11 cellular contexts compared by ENCODE assay signal in the genomic region with DNA sequence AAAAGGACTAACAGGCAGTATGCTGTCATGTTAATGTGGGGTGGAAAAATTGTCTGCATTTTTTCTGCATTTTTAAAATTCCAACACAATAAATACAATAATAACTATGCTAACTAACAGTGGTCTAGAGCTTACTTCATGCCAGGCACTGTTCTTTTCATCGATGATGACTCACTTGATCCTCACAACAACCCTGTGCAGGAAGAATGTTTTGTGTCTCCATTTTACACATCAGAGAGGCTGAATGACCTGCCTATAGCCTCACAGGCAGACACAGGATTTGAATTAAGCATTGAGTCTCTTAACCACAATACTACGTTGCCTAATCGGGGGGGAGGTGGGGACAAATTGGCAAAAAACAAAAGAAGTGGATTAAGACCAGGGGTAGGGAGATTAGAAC. TPM values are rescaled to one million over a fixed set of nuclear protein-coding genes. Genes with fewer than 3 reads are reported as not detected.
DNase-seq lines count a peak whose midpoint lies in the region; ATAC-seq and TF ChIP-seq lines count a peak whose summit lies in the region.
"Had no signal": no experiment of that assay in that cellular context is flagged by ENCODE, and none has a peak within 500 bp of the region (broad histone marks: within the 10 kb centered on the region; RNA-seq: fewer than 3 reads in every experiment).

No MANE protein-coding gene starts in this region.

- H3K27ac ChIP-seq in PC-3 (ENCODE audit: low read length): peak overlapping the region; percentile 98

- DNase-seq in GM04503 (ENCODE audit: low read depth) (peak; percentile 87), PC-3 (peak; percentile 74), endothelial cell (ENCODE audit: low spot score) (no peak), osteocyte (ENCODE audit: extremely low spot score, unreplicated experiment) (no peak), NCI-H524 treated with DMSO at 0.1 percent for 48 hours (lab: John Stamatoyannopoulos, UW) (no peak), inferior parietal cortex (ENCODE audit: extremely low spot score) (no peak), middle frontal gyrus (ENCODE audit: extremely low spot score, low spot score) (no peak)
- DNase-seq in stimulated activated naive CD4-positive, alpha-beta T cell treated with Interleukin-2 at 50 U/mL for 16 hours (lab: John Stamatoyannopoulos, UW): no peak
- DNase-seq: activated naive CD4-positive, alpha-beta T cell treated with anti-CD3 and anti-CD28 coated beads for 36 hours; left colon had no signal

- intact Hi-C loops in PC-3 (cut with micrococcal nuclease): no loop called here

- H3K27ac Mint-ChIP-seq in endothelial cell (ENCODE audit: unreplicated experiment) (peak overlapping the region; percentile 36), osteocyte (ENCODE audit: unreplicated experiment) (peak overlapping the region; percentile 92)
- H3K27ac Mint-ChIP-seq: activated naive CD4-positive, alpha-beta T cell treated with anti-CD3 and anti-CD28 coated beads for 36 hours had no signal

- peak overlapping the region; percentile 27; the same call in 1 of the 2 replicates for H3K9ac ChIP-seq in PC-3 (ENCODE audit: low read length)

- POLR2A ChIA-PET in PC-3 (lab: Charles Lee; ENCODE audit: unreplicated experiment): no interaction called here

- CTCF ChIA-PET in PC-3 (lab: Charles Lee): no interaction called here

- H3K4me3 Mint-ChIP-seq in endothelial cell (ENCODE audit: unreplicated experiment): peak overlapping the region; percentile 42
- H3K4me3 Mint-ChIP-seq in osteocyte (ENCODE audit: unreplicated experiment): no peak overlapping the region
- H3K4me3 Mint-ChIP-seq: activated naive CD4-positive, alpha-beta T cell treated with anti-CD3 and anti-CD28 coated beads for 36 hours; endodermal cell had no signal

- peaks cover 41% of the 10 kb centered on the region for H3K36me3 ChIP-seq in PC-3 (ENCODE audit: low read depth, low read length)

- peaks cover 11% of the 10 kb centered on the region for H3F3A ChIP-seq in PC-3 (ENCODE audit: low read length, unreplicated experiment)

- H3K4me2 ChIP-seq in PC-3 (ENCODE audit: low read length): peak overlapping the region; percentile 44

- no peak overlapping the region for H2AFZ ChIP-seq in PC-3 (ENCODE audit: low read length)

- H3K36me3 Mint-ChIP-seq in endothelial cell (ENCODE audit: low read depth, unreplicated experiment) (peaks cover 35% of the 10 kb centered on the region), osteocyte (ENCODE audit: unreplicated experiment) (peaks cover 19% of the 10 kb centered on the region)

- H3K4me1 ChIP-seq in PC-3 (ENCODE audit: insufficient read depth, low read length): peaks cover 48% of the 10 kb centered on the region

- 0 out of 2 replicates have a peak, but pooled peaks cover 8% of the 10 kb centered on the region for H3K79me2 ChIP-seq in PC-3 (ENCODE audit: low read length)

- no peak overlapping the region for H3K4me3 ChIP-seq in PC-3 (ENCODE audit: low read length)

- peaks cover 10% of the 10 kb centered on the region for H3K9me3 ChIP-seq in PC-3 (ENCODE audit: low read length)

- BruUV-seq in PC-3 (replicated peaks; lab: Mats Ljungman, UMichigan): no TSS peak

- no peaks in the 10 kb centered on the region for H3K9me2 ChIP-seq in PC-3 (replicated peaks; ENCODE audit: low read length)

- H3K27me3 ChIP-seq in PC-3 (ENCODE audit: low read length): no peaks in the 10 kb centered on the region

- ATAC-seq in PC-3: peak; percentile 37

- H3K9me3 Mint-ChIP-seq in endothelial cell (ENCODE audit: unreplicated experiment) (peaks cover 3% of the 10 kb centered on the region), osteocyte (ENCODE audit: unreplicated experiment) (no peaks in the 10 kb centered on the region)

- peaks cover 24% of the 10 kb centered on the region for H3K4me1 Mint-ChIP-seq in endothelial cell (ENCODE audit: unreplicated experiment)
- H3K4me1 Mint-ChIP-seq in osteocyte (ENCODE audit: unreplicated experiment): peaks cover 57% of the 10 kb centered on the region

- TF ChIP-seq CTCF in PC-3 (conservative IDR thresholded peaks at IDR 0.05; ENCODE audit: low read depth, low read length): no peak
- TF ChIP-seq CTCF in endothelial cell (IDR thresholded peaks at IDR 0.05; ENCODE audit: unreplicated experiment): no peak
- TF ChIP-seq CTCF in osteocyte (IDR thresholded peaks at IDR 0.05): no peak

- H3K27me3 Mint-ChIP-seq in endothelial cell (ENCODE audit: unreplicated experiment): peaks cover 6% of the 10 kb centered on the region
- no peaks in the 10 kb centered on the region for H3K27me3 Mint-ChIP-seq in osteocyte (ENCODE audit: unreplicated experiment)

- no peaks in the 10 kb centered on the region for H4K20me1 ChIP-seq in PC-3 (ENCODE audit: low read length)

RNA-seq across cellular contexts. Expression of gene FANCE, which starts 26.9 kb away (rescaled TPM):
- 13.8 and 18.6 TPM in 2 replicates for total RNA-seq in PC-3 (2014; rRNA removed)
- total RNA-seq in endothelial cell (ENCODE audit: unreplicated experiment): 21.8 TPM
- 7.8 TPM in 2 replicates for total RNA-seq in osteocyte

RNA-seq across cellular contexts. Expression of gene RPL10A, which starts 42.9 kb away (rescaled TPM):
- total RNA-seq in PC-3 (2014; rRNA removed): 1,114 and 1,509 TPM in 2 replicates
- total RNA-seq in endothelial cell (ENCODE audit: unreplicated experiment): 1,320 TPM
- 1,177 and 1,245 TPM in 2 replicates for total RNA-seq in osteocyte

Comparison
In these comparisons a context has a peak if more than half of its experiments do, and no peak if none do; other contexts are left out.
1. DNase-seq: peak in GM04503 (single experiment) and PC-3 (single experiment); none in endothelial cell (single experiment), osteocyte (single experiment), NCI-H524 treated with DMSO at 0.1 percent for 48 hours (single experiment), inferior parietal cortex (single experiment), middle frontal gyrus (single experiment) and stimulated activated naive CD4-positive, alpha-beta T cell treated with Interleukin-2 at 50 U/mL for 16 hours (single experiment).